Comparison of ENCODE assay signal across 8 cellular contexts in genomic region chr9:5628183-5628529, GRCh38. TPM values are rescaled to one million over a fixed set of nuclear protein-coding genes. Genes with fewer than 3 reads are reported as not detected.
DNase-seq lines count a peak whose midpoint lies in the region; ATAC-seq and TF ChIP-seq lines count a peak whose summit lies in the region.

No MANE protein-coding gene starts in this region.

- no peaks in the 10 kb centered on the region for H3K9me3 ChIP-seq in DND-41 (ENCODE audit: insufficient read depth, low read length, severe bottlenecking)
- H3K9me3 ChIP-seq in Panc1 (ENCODE audit: control insufficient read depth, insufficient read depth, low read depth, low read length), result no peaks in the 10 kb centered on the region

- peak overlapping the region; percentile 95 for H2AFZ ChIP-seq in DND-41 (ENCODE audit: low read depth, low read length)

- TF ChIP-seq CTCF in DND-41 (IDR thresholded peaks at IDR 0.05; ENCODE audit: borderline replicate concordance, extremely low read depth, low read length, poor library complexity, severe bottlenecking), result no peak
- no peak for TF ChIP-seq CTCF in Panc1 (IDR thresholded peaks at IDR 0.05)
- TF ChIP-seq CTCF in epithelial cell of proximal tubule (conservative IDR thresholded peaks at IDR 0.05; ENCODE audit: low read depth, low read length), result no peak

- TSS peak; percentile 94 for BruUV-seq in Panc1 (replicated peaks; lab: Mats Ljungman, UMichigan)

- H3K9ac ChIP-seq in DND-41 (ENCODE audit: low read depth, low read length), result peak overlapping the region; percentile 79

- H3K4me1 ChIP-seq in DND-41 (ENCODE audit: insufficient read depth, low read length), result peaks cover 31% of the 10 kb centered on the region
- H3K4me1 ChIP-seq in Panc1 (ENCODE audit: control insufficient read depth, insufficient read depth, low read length), result peaks cover 3% of the 10 kb centered on the region; the same call in 1 of the 2 replicates

- in situ Hi-C loops in Panc1 (cut with HindIII; ENCODE audit: low pct_unique_long_range_greater_than_20kb, low sequenced_read_pairs), result no loop called here

- H3K79me2 ChIP-seq in DND-41 (ENCODE audit: insufficient read depth, low read length), result peaks cover 83% of the 10 kb centered on the region

- H4K20me1 ChIP-seq in DND-41 (ENCODE audit: insufficient read depth, low read length), result peaks cover 21% of the 10 kb centered on the region

- CTCF ChIA-PET in Panc1 (lab: Charles Lee), result no interaction called here

- no peaks in the 10 kb centered on the region for H3K27me3 ChIP-seq in DND-41 (ENCODE audit: insufficient read depth, low read length, poor library complexity)
- H3K27me3 ChIP-seq in Panc1 (ENCODE audit: control insufficient read depth, insufficient read depth, low read length), result no peaks in the 10 kb centered on the region

- no peak for ATAC-seq in DND-41 (ENCODE audit: insufficient read depth, low read depth)
- no peak for ATAC-seq in Panc1
- no peak for ATAC-seq in GM21360 (IDR thresholded peaks at IDR 0.05; ENCODE audit: unreplicated experiment)
- no peak for ATAC-seq in HG02759 (IDR thresholded peaks at IDR 0.05; ENCODE audit: unreplicated experiment)
- ATAC-seq in GM19328 (IDR thresholded peaks at IDR 0.05; ENCODE audit: unreplicated experiment), result no peak
- no peak for ATAC-seq in HG03175 (IDR thresholded peaks at IDR 0.05; ENCODE audit: unreplicated experiment)

- H3K36me3 ChIP-seq in DND-41 (ENCODE audit: insufficient read depth, low read length) (no peaks in the 10 kb centered on the region; the same call in 1 of the 2 replicates), Panc1 (ENCODE audit: control insufficient read depth, insufficient read depth, low read length) (peaks cover 9% of the 10 kb centered on the region; the same call in 1 of the 2 replicates)

- POLR2A ChIA-PET in Panc1 (lab: Charles Lee), result no interaction called here

- peak overlapping the region; percentile 92 for H3K4me2 ChIP-seq in DND-41 (ENCODE audit: insufficient read depth, low read length)

- DNase-seq in DND-41 (no peak), Panc1 (ENCODE audit: low read depth, low spot score) (no peak), epithelial cell of proximal tubule (ENCODE audit: low read depth) (no peak), pons (ENCODE audit: low spot score) (peak; percentile 59)

- intact Hi-C loops in Panc1 (cut with micrococcal nuclease; ENCODE audit: unreplicated experiment), result no loop called here

- H3K4me3 ChIP-seq in DND-41 (ENCODE audit: low read depth in 1 of 2, low read length in 2 of 2), result peak overlapping the region; percentile 85 to 93
- H3K4me3 ChIP-seq in Panc1 (ENCODE audit: low read depth in 2 of 2, low read length in 2 of 2), result peak overlapping the region; percentile 63 to 78
- H3K4me3 ChIP-seq in epithelial cell of proximal tubule (ENCODE audit: low read depth, low read length), result peak overlapping the region; percentile 84

- H3K27ac ChIP-seq in DND-41 (ENCODE audit: low read length) (peak overlapping the region; percentile 99), Panc1 (ENCODE audit: low read length) (peak overlapping the region; percentile 76)

RNA-seq across cellular contexts. Expression of gene RIC1, which starts 0.8 kb away (rescaled TPM):
- total RNA-seq in Panc1 (2021; ENCODE audit: unreplicated experiment) (7.0 TPM), epithelial cell of proximal tubule (12.7 and 22.0 TPM in 2 replicates)
- polyA plus RNA-seq in Panc1 (2012; ENCODE audit: insufficient read length), result 3.2 TPM
